Comparison of ENCODE assay signal across 11 cellular contexts in genomic region chr2:231682546-231683291, GRCh38. TPM values are rescaled to one million over a fixed set of nuclear protein-coding genes. Genes with fewer than 3 reads are reported as not detected.
DNase-seq lines count a peak whose midpoint lies in the region; ATAC-seq and TF ChIP-seq lines count a peak whose summit lies in the region.
"Had no signal": no experiment of that assay in that cellular context is flagged by ENCODE, and none has a peak within 500 bp of the region (broad histone marks: within the 10 kb centered on the region; RNA-seq: fewer than 3 reads in every experiment).

No MANE protein-coding gene starts in this region.

- DNase-seq in activated naive CD8-positive, alpha-beta T cell treated with anti-CD3 and anti-CD28 coated beads, Interleukin-2, amount 50 U/mL, for 24 hours, result no peak
- DNase-seq in NCI-H524 treated with DMSO at 0.1 percent for 48 hours (lab: John Stamatoyannopoulos, UW) (peak; percentile 58), endothelial cell (ENCODE audit: low spot score) (no peak), stomach (no peak), SKM-1 treated with dmso at 0.1 percent for 144 hours (lab: John Stamatoyannopoulos, UW; ENCODE audit: unreplicated experiment) (no peak)
- DNase-seq: NCI-H2227 treated with DMSO at 0.1 percent for 48 hours, tibial artery had no signal

- TF ChIP-seq CTCF in endothelial cell (IDR thresholded peaks at IDR 0.05; ENCODE audit: unreplicated experiment) (no peak), stomach (IDR thresholded peaks at IDR 0.05) (no peak)

- no peak for ATAC-seq in activated naive CD8-positive, alpha-beta T cell treated with anti-CD3 and anti-CD28 coated beads, Interleukin-2, amount 50 U/mL, for 24 hours
- no peak for ATAC-seq in GM21576 (IDR thresholded peaks at IDR 0.05; ENCODE audit: unreplicated experiment)
- no peak for ATAC-seq in GM19035 (IDR thresholded peaks at IDR 0.05; ENCODE audit: unreplicated experiment)

- H3K9me3 ChIP-seq in stomach, result no peaks in the 10 kb centered on the region
- H3K9me3 ChIP-seq: tibial artery had no signal

- H3K4me1 Mint-ChIP-seq in activated naive CD8-positive, alpha-beta T cell (ENCODE audit: low read depth), result peaks cover 6% of the 10 kb centered on the region
- peaks cover 11% of the 10 kb centered on the region for H3K4me1 Mint-ChIP-seq in activated naive CD8-positive, alpha-beta T cell treated with anti-CD3 and anti-CD28 coated beads, Interleukin-2, amount 50 U/mL, for 24 hours
- H3K4me1 Mint-ChIP-seq in endothelial cell (ENCODE audit: unreplicated experiment), result peaks cover 15% of the 10 kb centered on the region

- peak overlapping the region; percentile 58 for H3K4me3 Mint-ChIP-seq in activated naive CD8-positive, alpha-beta T cell
- H3K4me3 Mint-ChIP-seq in activated naive CD8-positive, alpha-beta T cell treated with anti-CD3 and anti-CD28 coated beads, Interleukin-2, amount 50 U/mL, for 24 hours, result no peak overlapping the region
- no peak overlapping the region for H3K4me3 Mint-ChIP-seq in endothelial cell (ENCODE audit: unreplicated experiment)

- H3K36me3 Mint-ChIP-seq in activated naive CD8-positive, alpha-beta T cell, result no peaks in the 10 kb centered on the region
- H3K36me3 Mint-ChIP-seq in activated naive CD8-positive, alpha-beta T cell treated with anti-CD3 and anti-CD28 coated beads, Interleukin-2, amount 50 U/mL, for 24 hours (ENCODE audit: low read depth), result no peaks in the 10 kb centered on the region
- H3K36me3 Mint-ChIP-seq in endothelial cell (ENCODE audit: low read depth, unreplicated experiment), result no peaks in the 10 kb centered on the region

- intact Hi-C loops in stomach (cut with DNase I; ENCODE audit: low total_unique reads), result no loop called here

- no peak for TF ChIP-seq POLR2A in stomach (IDR thresholded peaks at IDR 0.05)

- no peak for TF ChIP-seq EP300 in stomach (IDR thresholded peaks at IDR 0.05)

- peaks cover 27 to 47% (median 33%) of the 10 kb centered on the region in 4 donors for H3K4me1 ChIP-seq in stomach

- no peak overlapping the region for H3K27ac Mint-ChIP-seq in activated naive CD8-positive, alpha-beta T cell
- no peak overlapping the region for H3K27ac Mint-ChIP-seq in activated naive CD8-positive, alpha-beta T cell treated with anti-CD3 and anti-CD28 coated beads, Interleukin-2, amount 50 U/mL, for 24 hours
- peak overlapping the region; percentile 52 for H3K27ac Mint-ChIP-seq in endothelial cell (ENCODE audit: unreplicated experiment)

- H3K27me3 Mint-ChIP-seq in activated naive CD8-positive, alpha-beta T cell, result peaks cover 9% of the 10 kb centered on the region
- H3K27me3 Mint-ChIP-seq in activated naive CD8-positive, alpha-beta T cell treated with anti-CD3 and anti-CD28 coated beads, Interleukin-2, amount 50 U/mL, for 24 hours, result peaks cover 21% of the 10 kb centered on the region
- peaks cover 17% of the 10 kb centered on the region for H3K27me3 Mint-ChIP-seq in endothelial cell (ENCODE audit: unreplicated experiment)

- WGBS in stomach, 5 donors, result 46 to 75% (median 61%) methylated on average over 10 to 12 of the region's 12 CpGs

- H3K36me3 ChIP-seq in stomach, result no peaks in the 10 kb centered on the region
- H3K36me3 ChIP-seq: tibial artery had no signal

- no peaks in the 10 kb centered on the region for H3K27me3 ChIP-seq in stomach
- H3K27me3 ChIP-seq: tibial artery had no signal

- H3K27ac ChIP-seq in stomach, result peak overlapping the region; percentile 49 to 97 (median 94)
- H3K27ac ChIP-seq: SK-N-MC had no signal

- H3K9me3 Mint-ChIP-seq in activated naive CD8-positive, alpha-beta T cell (ENCODE audit: low read depth), result no peaks in the 10 kb centered on the region
- H3K9me3 Mint-ChIP-seq in activated naive CD8-positive, alpha-beta T cell treated with anti-CD3 and anti-CD28 coated beads, Interleukin-2, amount 50 U/mL, for 24 hours, result no peaks in the 10 kb centered on the region
- no peaks in the 10 kb centered on the region for H3K9me3 Mint-ChIP-seq in endothelial cell (ENCODE audit: unreplicated experiment)

- H3K4me3 ChIP-seq in stomach, result no peak overlapping the region
- H3K4me3 ChIP-seq: SK-N-MC, tibial artery had no signal

RNA-seq across cellular contexts. Expression of gene PTMA, which starts 25.6 kb away (rescaled TPM):
- total RNA-seq in endothelial cell (ENCODE audit: unreplicated experiment), result 592 TPM
- total RNA-seq in stomach, result 1,000 to 10,000 TPM in 1 of 5 donors, 100 to 1,000 TPM in 4; 244 to 1,175 (median 701) TPM
- polyA plus RNA-seq in stomach, result 1,000 to 10,000 TPM; 1,451 to 2,006 (median 1,527) TPM
